ENCODE assay signal across 8 cellular contexts in genomic region chr19:48795055-48795854, GRCh38. TPM values are rescaled to one million over a fixed set of nuclear protein-coding genes. Genes with fewer than 3 reads are reported as not detected.
DNase-seq lines count a peak whose midpoint lies in the region; ATAC-seq and TF ChIP-seq lines count a peak whose summit lies in the region.

No MANE protein-coding gene starts in this region.

- H3K27ac ChIP-seq in 22Rv1 (peak overlapping the region; percentile 56), WERI-Rb-1 (peak overlapping the region; percentile 53), mammary epithelial cell (ENCODE audit: insufficient read depth, low read depth, low read length) (peak overlapping the region; percentile 31), skin epidermis (peak overlapping the region in 20 of 21 experiments; percentile 9 to 85 (median 70))

- DNase-seq in NCI-H2196 (lab: John Stamatoyannopoulos, UW; ENCODE audit: unreplicated experiment) (peak; percentile 94), WERI-Rb-1 (peak; percentile 94), mammary epithelial cell (peak; percentile 88), iPS-NIHi7 (ENCODE audit: extremely low spot score) (peak; percentile 97)

- peak overlapping the region; percentile 51 for H3K9ac ChIP-seq in mammary epithelial cell (ENCODE audit: insufficient read depth, low read length)

- CTCF ChIA-PET in mammary epithelial cell (lab: Charles Lee; ENCODE audit: low non-redundant PET), result interaction anchor here (0.5 to 1.1 kb wide), 8 partner anchors 15 to 404 kb away, joined by 3 to 16 read pairs (median 6); partner anchors contain the start of genes BCAT2, GYS1 and HSD17B14

- in situ Hi-C loops in mammary epithelial cell (cut with MboI; ENCODE audit: low sequenced_read_pairs in 2 of 2), result loop anchor here in 1 of 2 donors (25.0 kb wide), 2 partner anchors 167 to 417 kb away; partner anchors contain the start of genes BAX and FTL

- WGBS in mammary epithelial cell (ENCODE audit: low coverage, missing lambda C conversion rate), result 2% methylated on average over 33 of the region's 38 CpGs

- peak overlapping the region; percentile 49 for H3K4me3 ChIP-seq in WERI-Rb-1 (ENCODE audit: low read depth, low read length)
- H3K4me3 ChIP-seq in mammary epithelial cell (replicated peaks in 1 of 3; ENCODE audit: insufficient read depth in 1 of 3, low read depth in 2 of 3, low read length in 3 of 3), result peak overlapping the region; percentile 17 to 53 (median 38)
- peak overlapping the region; percentile 31 to 49 (median 42) for H3K4me3 ChIP-seq in skin epidermis

- intact Hi-C loops in mammary epithelial cell (cut with micrococcal nuclease), result loop anchor here (1.0 kb wide), 3 partner anchors 16 to 176 kb away; partner anchors contain the start of gene BCAT2

- H3K79me2 ChIP-seq in mammary epithelial cell (ENCODE audit: insufficient read depth, low read length), result no peaks in the 10 kb centered on the region

- H4K20me1 ChIP-seq in mammary epithelial cell (ENCODE audit: insufficient read depth, low read length), result no peaks in the 10 kb centered on the region

- peak overlapping the region; percentile 69 for H2AFZ ChIP-seq in mammary epithelial cell (ENCODE audit: low read depth, low read length)

- no TSS peak for BruUV-seq in mammary epithelial cell (replicated peaks; lab: Mats Ljungman, UMichigan)

- H3K9me3 ChIP-seq in WERI-Rb-1 (ENCODE audit: severe bottlenecking) (no peaks in the 10 kb centered on the region), mammary epithelial cell (replicated peaks; ENCODE audit: insufficient read depth, low read length) (no peaks in the 10 kb centered on the region)

- peak overlapping the region; percentile 66 for H3K4me2 ChIP-seq in mammary epithelial cell (ENCODE audit: insufficient read depth, low read depth, low read length)

- TF ChIP-seq CTCF in 22Rv1 (IDR thresholded peaks at IDR 0.05), result peak; percentile 97
- peak; percentile 80 for TF ChIP-seq CTCF in WERI-Rb-1 (IDR thresholded peaks at IDR 0.05; ENCODE audit: low read depth, low read length)
- peak; percentile 77 to 97 for TF ChIP-seq CTCF in mammary epithelial cell (conservative IDR thresholded peaks at IDR 0.05 in 1 of 2, IDR thresholded peaks at IDR 0.05 in 1 of 2; ENCODE audit: extremely low read depth in 1 of 2, insufficient read depth in 1 of 2, low read depth in 1 of 2, low read length in 2 of 2)

- H3K27me3 ChIP-seq in WERI-Rb-1 (ENCODE audit: insufficient read depth, low read depth, severe bottlenecking), result no peaks in the 10 kb centered on the region
- H3K27me3 ChIP-seq in mammary epithelial cell (ENCODE audit: insufficient read depth, low read length), result no peaks in the 10 kb centered on the region

- H3K36me3 ChIP-seq in WERI-Rb-1 (peaks cover 9% of the 10 kb centered on the region), mammary epithelial cell (ENCODE audit: insufficient read depth, low read length) (no peaks in the 10 kb centered on the region)

- peaks cover 24% of the 10 kb centered on the region for H3K4me1 ChIP-seq in mammary epithelial cell (ENCODE audit: insufficient read depth, low read length)

- dilution Hi-C loops in mammary epithelial cell (cut with HindIII; ENCODE audit: low sequenced_read_pairs), result loop anchor here (5.0 to 10.0 kb wide), 4 partner anchors 73 to 430 kb away; partner anchors contain the start of genes FTL, NTN5, SYNGR4 and TMEM143

- ATAC-seq in GM18517 (IDR thresholded peaks at IDR 0.05; ENCODE audit: unreplicated experiment) (peak; percentile 75), HG03095 (IDR thresholded peaks at IDR 0.05; ENCODE audit: unreplicated experiment) (peak; percentile 57)

RNA-seq across cellular contexts. Expression of gene BCAT2, which starts 15.6 kb away (rescaled TPM):
- total RNA-seq in mammary epithelial cell, result 10 to 100 TPM; 32.2 to 44.6 TPM
- polyA plus RNA-seq in mammary epithelial cell, result 43.9 TPM
- 33.0 TPM for polyA minus RNA-seq in mammary epithelial cell

RNA-seq across cellular contexts. Expression of gene FGF21, which starts 39.9 kb away (rescaled TPM):
- not detected for total RNA-seq in mammary epithelial cell
- polyA plus RNA-seq in mammary epithelial cell, result not detected
- polyA minus RNA-seq in mammary epithelial cell, result not detected

RNA-seq across cellular contexts. Expression of gene HSD17B14, which starts 41.0 kb away (rescaled TPM):
- 1 to 10 TPM in 1 of 2 donors, not detected in 1; 3.0 TPM for total RNA-seq in mammary epithelial cell
- 0.29 TPM for polyA plus RNA-seq in mammary epithelial cell
- not detected for polyA minus RNA-seq in mammary epithelial cell

RNA-seq across cellular contexts. Expression of gene FUT1, which starts 42.8 kb away (rescaled TPM):
- total RNA-seq in mammary epithelial cell, result 10 to 100 TPM; 13.9 to 15.2 TPM
- polyA plus RNA-seq in mammary epithelial cell, result 6.4 TPM
- 9.0 TPM for polyA minus RNA-seq in mammary epithelial cell

RNA-seq across cellular contexts. Expression of gene IZUMO1, which starts 48.5 kb away (rescaled TPM):
- 1 to 10 TPM in 1 of 2 donors, under 1 TPM in 1; 0.50 to 7.8 TPM for total RNA-seq in mammary epithelial cell
- polyA plus RNA-seq in mammary epithelial cell, result 0.12 TPM
- not detected for polyA minus RNA-seq in mammary epithelial cell

Comparison
In these comparisons a context has a peak if more than half of its experiments do, and no peak if none do; other contexts are left out.
1. Peak in every context shown above with its lines: DNase-seq, ATAC-seq, H3K4me3 ChIP-seq and H3K27ac ChIP-seq.